Comparison of ENCODE assay signal across 24 cellular contexts in genomic region chr7:21603477-21603876, GRCh38.
DNase-seq lines count a peak whose midpoint lies in the region; ATAC-seq and TF ChIP-seq lines count a peak whose summit lies in the region.
"Had no signal": no experiment of that assay in that cellular context is flagged by ENCODE, and none has a peak within 500 bp of the region (broad histone marks: within the 10 kb centered on the region; RNA-seq: fewer than 3 reads in every experiment).

No MANE protein-coding gene starts in this region.

- H3K4me1 ChIP-seq in OCI-LY3 (ENCODE audit: low read length) (peaks cover 17% of the 10 kb centered on the region), parathyroid adenoma (peaks cover 46% of the 10 kb centered on the region), MM.1S (ENCODE audit: low read length) (no peaks in the 10 kb centered on the region)
- H3K4me1 ChIP-seq: BLaER1 treated with 17β-estradiol and CSF1 and Interleukin-3, amounts not matched to agents 10 nM and 100 nM; Peyer's patch had no signal

- H3K27ac ChIP-seq in OCI-LY3 (ENCODE audit: low read length) (no peak overlapping the region), parathyroid adenoma (peak overlapping the region; percentile 100), MM.1S (ENCODE audit: low read length) (no peak overlapping the region)
- H3K27ac ChIP-seq: BLaER1 treated with 17β-estradiol and CSF1 and Interleukin-3, amounts not matched to agents 10 nM and 100 nM; Peyer's patch had no signal

- no peak for DNase-seq in activated CD8-positive, alpha-beta T cell treated with anti-CD3 and anti-CD28 coated beads for 36 hours
- DNase-seq in activated CD8-positive, alpha-beta T cell treated with anti-CD3 and anti-CD28 coated beads, Interleukin-2, amount 10 ng/mL, durations not matched to agents 7 days and 5 days, result no peak
- DNase-seq in activated naive CD8-positive, alpha-beta T cell treated with anti-CD3 and anti-CD28 coated beads, Interleukin-2, amount 50 U/mL, for 24 hours, result no peak
- DNase-seq in activated effector memory CD4-positive, alpha-beta T cell treated with Interleukin-2 at 50 U/mL for 16 hours, result no peak
- DNase-seq in MM.1S, result no peak
- DNase-seq: AML-193; CD4-positive, alpha-beta T cell; H9; Kasumi-1; NCI-H1105; NCI-H1436 treated with DMSO at 0.1 percent for 48 hours; NCI-H1930; NCI-H2107; NCI-H446; NCI-H524 treated with DMSO at 0.1 percent for 48 hours; NCI-H82; Peyer's patch; SHP77 treated with DMSO at 0.1 percent for 48 hours had no signal

- no peak for ATAC-seq in activated CD8-positive, alpha-beta T cell treated with anti-CD3 and anti-CD28 coated beads for 36 hours
- ATAC-seq in activated CD8-positive, alpha-beta T cell treated with anti-CD3 and anti-CD28 coated beads, Interleukin-2, amount 10 ng/mL, durations not matched to agents 7 days and 5 days, result no peak
- no peak for ATAC-seq in activated naive CD8-positive, alpha-beta T cell treated with anti-CD3 and anti-CD28 coated beads, Interleukin-2, amount 50 U/mL, for 24 hours
- no peak for ATAC-seq in GM21526 (IDR thresholded peaks at IDR 0.05; ENCODE audit: low FRiP score, unreplicated experiment)
- ATAC-seq: GM23338, K562 had no signal

- H3K27me3 ChIP-seq in OCI-LY3 (ENCODE audit: low read depth, low read length) (no peaks in the 10 kb centered on the region), parathyroid adenoma (ENCODE audit: control insufficient read depth, insufficient read depth, low read length) (no peaks in the 10 kb centered on the region), MM.1S (replicated peaks; ENCODE audit: insufficient read depth, low read length) (no peaks in the 10 kb centered on the region)
- H3K27me3 ChIP-seq: BLaER1 treated with 17β-estradiol and CSF1 and Interleukin-3, amounts not matched to agents 10 nM and 100 nM; Peyer's patch had no signal

- no peaks in the 10 kb centered on the region for H3K9me2 ChIP-seq in MM.1S (replicated peaks; ENCODE audit: insufficient read depth, low read length)

- no peak overlapping the region for H3K4me3 Mint-ChIP-seq in activated CD8-positive, alpha-beta T cell treated with anti-CD3 and anti-CD28 coated beads for 36 hours
- no peak overlapping the region for H3K4me3 Mint-ChIP-seq in activated CD8-positive, alpha-beta T cell treated with anti-CD3 and anti-CD28 coated beads, Interleukin-2, amount 10 ng/mL, durations not matched to agents 7 days and 5 days
- H3K4me3 Mint-ChIP-seq in activated naive CD8-positive, alpha-beta T cell treated with anti-CD3 and anti-CD28 coated beads, Interleukin-2, amount 50 U/mL, for 24 hours, result no peak overlapping the region
- H3K4me3 Mint-ChIP-seq: CD4-positive, alpha-beta T cell; GM23338; H9 had no signal

- peak overlapping the region; percentile 39 for H3K4me3 ChIP-seq in OCI-LY3 (ENCODE audit: low read length)
- H3K4me3 ChIP-seq in parathyroid adenoma (ENCODE audit: low read depth, low read length), result no peak overlapping the region
- H3K4me3 ChIP-seq in MM.1S (ENCODE audit: low read length), result no peak overlapping the region
- H3K4me3 ChIP-seq: BLaER1 treated with 17β-estradiol and CSF1 and Interleukin-3, amounts not matched to agents 10 nM and 100 nM; GM23338; K562; Peyer's patch had no signal

- peak overlapping the region; percentile 5 for H3K27ac Mint-ChIP-seq in activated CD8-positive, alpha-beta T cell treated with anti-CD3 and anti-CD28 coated beads for 36 hours
- H3K27ac Mint-ChIP-seq in activated CD8-positive, alpha-beta T cell treated with anti-CD3 and anti-CD28 coated beads, Interleukin-2, amount 10 ng/mL, durations not matched to agents 7 days and 5 days, result no peak overlapping the region
- H3K27ac Mint-ChIP-seq in activated naive CD8-positive, alpha-beta T cell treated with anti-CD3 and anti-CD28 coated beads, Interleukin-2, amount 50 U/mL, for 24 hours, result peak overlapping the region; percentile 30
- H3K27ac Mint-ChIP-seq: CD4-positive, alpha-beta T cell; GM23338 had no signal

- peaks cover 8% of the 10 kb centered on the region for H3K4me1 Mint-ChIP-seq in activated CD8-positive, alpha-beta T cell treated with anti-CD3 and anti-CD28 coated beads for 36 hours (ENCODE audit: low read depth)
- no peaks in the 10 kb centered on the region for H3K4me1 Mint-ChIP-seq in activated CD8-positive, alpha-beta T cell treated with anti-CD3 and anti-CD28 coated beads, Interleukin-2, amount 10 ng/mL, durations not matched to agents 7 days and 5 days (ENCODE audit: low read depth)
- H3K4me1 Mint-ChIP-seq in activated naive CD8-positive, alpha-beta T cell treated with anti-CD3 and anti-CD28 coated beads, Interleukin-2, amount 50 U/mL, for 24 hours, result peaks cover 10% of the 10 kb centered on the region
- H3K4me1 Mint-ChIP-seq: GM23338 had no signal

- CTCF ChIA-PET in activated CD8-positive, alpha-beta T cell treated with anti-CD3 and anti-CD28 coated beads for 36 hours (lab: Charles Lee), result no interaction called here
- CTCF ChIA-PET in activated CD8-positive, alpha-beta T cell treated with anti-CD3 and anti-CD28 coated beads, Interleukin-2, amount 10 ng/mL, durations not matched to agents 7 days and 5 days (lab: Charles Lee), result no interaction called here

- no peaks in the 10 kb centered on the region for H3F3A ChIP-seq in MM.1S (ENCODE audit: insufficient read depth, low read length)

- H3K36me3 ChIP-seq in OCI-LY3 (replicated peaks; ENCODE audit: low read depth, low read length) (no peaks in the 10 kb centered on the region), parathyroid adenoma (ENCODE audit: control insufficient read depth, insufficient read depth, low read length) (no peaks in the 10 kb centered on the region), MM.1S (replicated peaks; ENCODE audit: insufficient read depth, low read length) (no peaks in the 10 kb centered on the region)
- H3K36me3 ChIP-seq: BLaER1 treated with 17β-estradiol and CSF1 and Interleukin-3, amounts not matched to agents 10 nM and 100 nM; Peyer's patch had no signal

- H3K79me2 ChIP-seq in OCI-LY3 (ENCODE audit: low read length), result no peaks in the 10 kb centered on the region
- H3K79me2 ChIP-seq in parathyroid adenoma, result no peaks in the 10 kb centered on the region
- no peaks in the 10 kb centered on the region for H3K79me2 ChIP-seq in MM.1S (ENCODE audit: low read length)

- H3K9ac ChIP-seq in OCI-LY3 (ENCODE audit: low read length) (no peak overlapping the region), parathyroid adenoma (no peak overlapping the region), MM.1S (ENCODE audit: low read length) (no peak overlapping the region)
- H3K9ac ChIP-seq: BLaER1 treated with 17β-estradiol and CSF1 and Interleukin-3, amounts not matched to agents 10 nM and 100 nM had no signal

- H4K20me1 ChIP-seq in OCI-LY3 (ENCODE audit: insufficient read depth, low read length) (no peaks in the 10 kb centered on the region), MM.1S (ENCODE audit: insufficient read depth, low read length) (no peaks in the 10 kb centered on the region)
- H4K20me1 ChIP-seq: BLaER1 treated with 17β-estradiol and CSF1 and Interleukin-3, amounts not matched to agents 10 nM and 100 nM had no signal

- H3K9me3 ChIP-seq in OCI-LY3 (ENCODE audit: insufficient read depth, low read length), result no peaks in the 10 kb centered on the region
- H3K9me3 ChIP-seq in parathyroid adenoma (ENCODE audit: control insufficient read depth, low read length), result no peaks in the 10 kb centered on the region
- no peaks in the 10 kb centered on the region for H3K9me3 ChIP-seq in MM.1S (replicated peaks; ENCODE audit: insufficient read depth, low read length)
- H3K9me3 ChIP-seq: Peyer's patch had no signal

- H3K4me2 ChIP-seq in OCI-LY3 (ENCODE audit: low read length) (peak overlapping the region; percentile 71), parathyroid adenoma (ENCODE audit: low read length) (peak overlapping the region; percentile 13), MM.1S (ENCODE audit: low read depth, low read length) (no peak overlapping the region)
- H3K4me2 ChIP-seq: GM23338 had no signal

- no peak for TF ChIP-seq CTCF in activated CD8-positive, alpha-beta T cell treated with anti-CD3 and anti-CD28 coated beads for 36 hours (IDR thresholded peaks at IDR 0.05)
- TF ChIP-seq CTCF in OCI-LY3 (IDR thresholded peaks at IDR 0.05; ENCODE audit: low read depth, low read length), result no peak
- TF ChIP-seq CTCF in parathyroid adenoma (IDR thresholded peaks at IDR 0.05), result no peak
- no peak for TF ChIP-seq CTCF in MM.1S (IDR thresholded peaks at IDR 0.05; ENCODE audit: low read length)

- peaks cover 6% of the 10 kb centered on the region for H3K27me3 Mint-ChIP-seq in activated CD8-positive, alpha-beta T cell treated with anti-CD3 and anti-CD28 coated beads for 36 hours
- no peaks in the 10 kb centered on the region for H3K27me3 Mint-ChIP-seq in activated CD8-positive, alpha-beta T cell treated with anti-CD3 and anti-CD28 coated beads, Interleukin-2, amount 10 ng/mL, durations not matched to agents 7 days and 5 days (ENCODE audit: low read depth)
- H3K27me3 Mint-ChIP-seq in activated naive CD8-positive, alpha-beta T cell treated with anti-CD3 and anti-CD28 coated beads, Interleukin-2, amount 50 U/mL, for 24 hours, result peaks cover 7% of the 10 kb centered on the region

- no peaks in the 10 kb centered on the region for H3K36me3 Mint-ChIP-seq in activated CD8-positive, alpha-beta T cell treated with anti-CD3 and anti-CD28 coated beads for 36 hours (ENCODE audit: low read depth)
- H3K36me3 Mint-ChIP-seq in activated CD8-positive, alpha-beta T cell treated with anti-CD3 and anti-CD28 coated beads, Interleukin-2, amount 10 ng/mL, durations not matched to agents 7 days and 5 days (ENCODE audit: low read depth), result no peaks in the 10 kb centered on the region
- no peaks in the 10 kb centered on the region for H3K36me3 Mint-ChIP-seq in activated naive CD8-positive, alpha-beta T cell treated with anti-CD3 and anti-CD28 coated beads, Interleukin-2, amount 50 U/mL, for 24 hours (ENCODE audit: low read depth)

- 0 out of 2 replicates have a peak overlapping the region, but pooled peaks have one; percentile 25 for H2AFZ ChIP-seq in OCI-LY3 (ENCODE audit: low read depth, low read length)
- H2AFZ ChIP-seq in parathyroid adenoma, result no peak overlapping the region
- no peak overlapping the region for H2AFZ ChIP-seq in MM.1S (ENCODE audit: low read length)
- H2AFZ ChIP-seq: GM23338 had no signal

- POLR2A ChIA-PET in activated CD8-positive, alpha-beta T cell treated with anti-CD3 and anti-CD28 coated beads for 36 hours (lab: Charles Lee), result no interaction called here
- POLR2A ChIA-PET in activated CD8-positive, alpha-beta T cell treated with anti-CD3 and anti-CD28 coated beads, Interleukin-2, amount 10 ng/mL, durations not matched to agents 7 days and 5 days (lab: Charles Lee), result no interaction called here

- H3K9me3 Mint-ChIP-seq in activated CD8-positive, alpha-beta T cell treated with anti-CD3 and anti-CD28 coated beads for 36 hours, result peaks cover 3% of the 10 kb centered on the region
- H3K9me3 Mint-ChIP-seq in activated CD8-positive, alpha-beta T cell treated with anti-CD3 and anti-CD28 coated beads, Interleukin-2, amount 10 ng/mL, durations not matched to agents 7 days and 5 days (ENCODE audit: insufficient read depth), result no peaks in the 10 kb centered on the region
- H3K9me3 Mint-ChIP-seq in activated naive CD8-positive, alpha-beta T cell treated with anti-CD3 and anti-CD28 coated beads, Interleukin-2, amount 50 U/mL, for 24 hours, result no peaks in the 10 kb centered on the region

- intact Hi-C loops in activated CD8-positive, alpha-beta T cell treated with anti-CD3 and anti-CD28 coated beads for 36 hours (cut with micrococcal nuclease), result no loop called here
